Comparison of ENCODE assay signal across 26 cellular contexts in the genomic region with DNA sequence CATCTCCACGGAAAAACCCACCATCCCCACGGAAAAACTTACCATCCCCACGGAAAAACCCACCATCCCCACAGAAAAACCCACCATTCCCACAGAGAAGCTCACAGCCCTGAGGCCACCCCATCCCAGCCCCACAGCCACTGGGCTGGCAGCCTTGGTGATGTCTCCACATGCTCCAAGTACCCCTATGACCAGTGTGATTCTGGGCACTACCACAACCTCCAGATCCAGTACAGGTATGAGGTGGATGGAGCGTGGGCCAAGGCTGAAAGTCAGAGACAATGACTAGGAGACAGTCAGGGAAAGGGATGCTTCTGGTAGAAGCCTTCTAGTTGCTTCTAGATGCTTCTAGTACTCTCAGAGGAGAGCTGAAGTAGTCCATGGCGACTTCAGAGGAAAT. TPM values are rescaled to one million over a fixed set of nuclear protein-coding genes. Genes with fewer than 3 reads are reported as not detected.
"Had no signal": no experiment of that assay in that cellular context is flagged by ENCODE, and none has a peak within 500 bp of the region (broad histone marks: within the 10 kb centered on the region; RNA-seq: fewer than 3 reads in every experiment).

No MANE protein-coding gene starts in this region.

- ATAC-seq: activated T-cell treated with anti-CD3 and anti-CD28 coated beads, Interleukin-2, amount 50 U/mL, for 72 hours; left cardiac atrium; mucosa of descending colon; WTC11 had no signal

- H3K4me2 ChIP-seq: neural progenitor cell had no signal

- H3K4me1 ChIP-seq: neural progenitor cell, prostate gland, right atrium auricular region had no signal

- H3K9ac ChIP-seq: neural progenitor cell had no signal

- H3K36me3 Mint-ChIP-seq: naive B cell, neural progenitor cell, WTC11 had no signal

- H3K27ac ChIP-seq: brain microvascular endothelial cell, dorsolateral prefrontal cortex, epithelial cell of prostate, neural progenitor cell, prostate gland, right atrium auricular region had no signal

- H3K4me3 ChIP-seq: dorsolateral prefrontal cortex, mucosa of descending colon, neural progenitor cell, prostate gland, right atrium auricular region had no signal

- H2AFZ ChIP-seq: neural progenitor cell had no signal

- H3K9me3 ChIP-seq: mucosa of descending colon, prostate gland, right atrium auricular region had no signal

- H3K27ac Mint-ChIP-seq: activated T-cell treated with anti-CD3 and anti-CD28 coated beads, Interleukin-2, amount 50 U/mL, for 72 hours; naive B cell; neural progenitor cell; T-helper 2 cell treated with Interferon-gamma antibody and Interleukin-4, amounts not matched to agents 5 μg/mL and 100 μg/mL, for 36 hours; WTC11 had no signal

- H3K9me3 Mint-ChIP-seq: activated T-cell treated with anti-CD3 and anti-CD28 coated beads, Interleukin-2, amount 50 U/mL, for 72 hours; naive B cell; neural progenitor cell; T-helper 2 cell treated with Interferon-gamma antibody and Interleukin-4, amounts not matched to agents 5 μg/mL and 100 μg/mL, for 36 hours had no signal

- H3K4me3 Mint-ChIP-seq: activated T-cell treated with anti-CD3 and anti-CD28 coated beads, Interleukin-2, amount 50 U/mL, for 72 hours; naive B cell; neural progenitor cell; T-helper 2 cell treated with Interferon-gamma antibody and Interleukin-4, amounts not matched to agents 5 μg/mL and 100 μg/mL, for 36 hours; WTC11 had no signal

- DNase-seq: activated CD4-positive, alpha-beta T cell treated with anti-CD3 and anti-CD28 coated beads for 4 hours; activated CD8-positive, alpha-beta memory T cell treated with anti-CD3 and anti-CD28 coated beads for 24 hours; activated gamma-delta T cell; activated T-cell treated with anti-CD3 and anti-CD28 coated beads, Interleukin-2, amount 50 U/mL, for 72 hours; aorta; brain microvascular endothelial cell; central memory CD4-positive, alpha-beta T cell; foreskin fibroblast; glutamatergic neuron; hippocampal formation; left cardiac atrium; mucosa of descending colon; naive B cell; stimulated activated CD4-positive, alpha-beta T cell treated with anti-CD3 and anti-CD28 coated beads, Interleukin-2, amount 100 ng/mL, for 48 hours had no signal

- H3K36me3 ChIP-seq: brain microvascular endothelial cell, neural progenitor cell, prostate gland, right atrium auricular region had no signal

- H3K27me3 ChIP-seq: right atrium auricular region had no signal

- FAIRE-seq: colon, islet of Langerhans had no signal

- H3K4me1 Mint-ChIP-seq: naive B cell, neural progenitor cell had no signal

RNA-seq across cellular contexts. Expression of a gene that starts 19.6 kb away (rescaled TPM):
- total RNA-seq: activated T-cell treated with anti-CD3 and anti-CD28 coated beads, Interleukin-2, amount 50 U/mL, for 72 hours; aorta; dorsolateral prefrontal cortex; left cardiac atrium; mucosa of descending colon; osteoblast; right atrium auricular region; skeletal muscle tissue; ureter had no signal
- polyA plus RNA-seq: aorta had no signal

RNA-seq across cellular contexts. Expression of a gene that starts 32.7 kb away (rescaled TPM):
- total RNA-seq: aorta, left cardiac atrium, mucosa of descending colon, osteoblast, right atrium auricular region, skeletal muscle tissue had no signal
